ENCODE assay signal across 8 cellular contexts in the genomic region with DNA sequence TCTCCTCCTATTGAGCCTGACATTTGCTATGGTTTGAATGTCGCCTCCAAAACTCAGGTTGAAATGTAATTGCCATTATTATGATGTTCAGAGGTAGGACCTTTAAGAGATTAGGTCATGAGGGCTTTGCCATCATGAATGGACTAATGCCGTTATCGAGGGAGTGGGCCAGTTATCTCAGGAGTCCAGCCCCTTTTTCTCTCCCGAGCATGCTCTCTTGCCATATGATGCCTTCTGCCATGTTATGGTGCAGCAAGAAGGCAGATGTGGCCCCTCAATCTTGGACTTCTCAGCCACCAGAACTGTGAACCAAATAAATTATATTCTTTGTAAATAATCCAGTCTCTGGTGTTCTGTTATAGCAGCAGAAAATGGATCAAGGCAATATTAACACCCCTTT.
"Had no signal": no experiment of that assay in that cellular context is flagged by ENCODE, and none has a peak within 500 bp of the region (broad histone marks: within the 10 kb centered on the region; RNA-seq: fewer than 3 reads in every experiment).

No MANE protein-coding gene starts in this region.

- ATAC-seq: GM12878 had no signal

- DNase-seq: GDM1, GF-D8 had no signal

- FAIRE-seq: G401.6, GM12878, GM12891, GM12892, GM18507, GM19239 had no signal

- H3K4me3 ChIP-seq: GM12878 had no signal
